ENCODE assay signal across 26 cellular contexts in genomic region chr10:57775250-57775649, GRCh38.
"Had no signal": no experiment of that assay in that cellular context is flagged by ENCODE, and none has a peak within 500 bp of the region (broad histone marks: within the 10 kb centered on the region; RNA-seq: fewer than 3 reads in every experiment).

No MANE protein-coding gene starts in this region.

- H3K27ac ChIP-seq: stomach, suprapubic skin, testis, thoracic aorta, tibial artery, tibial nerve, transverse colon, upper lobe of left lung, upper lobe of right lung, uterus, vagina had no signal

- H3K27me3 ChIP-seq: stomach, suprapubic skin, testis, thyroid gland, tibial artery, tibial nerve, transverse colon, upper lobe of left lung, upper lobe of right lung, uterus, vagina had no signal

- H3K4me1 ChIP-seq: stomach, suprapubic skin, testis, tibial artery, tibial nerve, transverse colon, upper lobe of left lung, upper lobe of right lung, uterus, vagina had no signal

- H3K36me3 ChIP-seq: stomach, suprapubic skin, thoracic aorta, thyroid gland, tibial artery, tibial nerve, transverse colon, upper lobe of left lung, upper lobe of right lung, uterus, vagina had no signal

- ATAC-seq: stimulated activated effector memory CD8-positive, alpha-beta T cell treated with anti-CD3 and anti-CD28 coated beads, Interleukin-12 subunit alpha, Interleukin-12 subunit beta, amount 100 ng/mL, for 72 hours; stimulated activated memory B cell treated with anti-CD40 and anti-IgM and Interleukin-4, amounts not matched to agents 10 μg/mL and 1 μg/mL and 100 μg/mL, for 72 hours; stimulated activated naive B cell treated with anti-CD40 and anti-IgM and Interleukin-4, amounts not matched to agents 10 μg/mL and 1 μg/mL and 100 μg/mL, for 72 hours; stimulated activated naive CD8-positive, alpha-beta T cell treated with anti-CD3 and anti-CD28 coated beads, Interleukin-15, amount 100 ng/mL, for 72 hours; stimulated activated naive CD8-positive, alpha-beta T cell treated with anti-CD3 and anti-CD28 coated beads, Interleukin-15, Interleukin-2, amounts not matched to agents 100 U/mL and 50 U/mL, for 24 hours; upper lobe of right lung had no signal

- DNase-seq: stimulated activated CD4-positive, alpha-beta T cell treated with anti-CD3 and anti-CD28 coated beads, Interleukin-2, amount 100 ng/mL, for 48 hours; stimulated activated CD4-positive, alpha-beta T cell treated with anti-CD3 and anti-CD28 coated beads, Interleukin-4, amount 100 ng/mL, for 1 hour; stimulated activated CD4-positive, alpha-beta T cell treated with anti-CD3 and anti-CD28 coated beads, Interleukin-4, amount 100 ng/mL, for 24 hours; stimulated activated CD4-positive, alpha-beta T cell treated with anti-CD3 and anti-CD28 coated beads, Interleukin-4, amount 100 ng/mL, for 4 hours; stimulated activated CD8-positive, alpha-beta memory T cell treated with anti-CD3 and anti-CD28 coated beads, Interleukin-4, amount 100 ng/mL, for 48 hours; stimulated activated naive B cell treated with anti-CD40 and anti-IgM and Interleukin-4, amounts not matched to agents 10 μg/mL and 1 μg/mL and 100 μg/mL, for 72 hours; stimulated activated naive CD4-positive, alpha-beta T cell; stimulated activated naive CD4-positive, alpha-beta T cell treated with Interleukin-2 at 50 U/mL for 16 hours; stimulated activated naive CD8-positive, alpha-beta T cell treated with anti-CD3 and anti-CD28 coated beads, Interleukin-15, amount 100 ng/mL, for 72 hours; stimulated activated naive CD8-positive, alpha-beta T cell treated with anti-CD3 and anti-CD28 coated beads, Interleukin-15, Interleukin-2, amounts not matched to agents 100 U/mL and 50 U/mL, for 24 hours; stomach; substantia nigra; testis; thyroid gland; tibial artery; transverse colon; trophoblast cell; upper lobe of left lung; upper lobe of right lung; uterus had no signal

- H3K9me3 ChIP-seq: testis, thoracic aorta, thyroid gland, tibial artery, transverse colon, upper lobe of right lung, uterus, vagina had no signal

- H3K4me3 ChIP-seq: stomach, suprapubic skin, testis, thoracic aorta, thyroid gland, tibial artery, tibial nerve, transverse colon, upper lobe of left lung, upper lobe of right lung, uterus, vagina had no signal
